1 cellular context compared by ENCODE assay signal in the genomic region with DNA sequence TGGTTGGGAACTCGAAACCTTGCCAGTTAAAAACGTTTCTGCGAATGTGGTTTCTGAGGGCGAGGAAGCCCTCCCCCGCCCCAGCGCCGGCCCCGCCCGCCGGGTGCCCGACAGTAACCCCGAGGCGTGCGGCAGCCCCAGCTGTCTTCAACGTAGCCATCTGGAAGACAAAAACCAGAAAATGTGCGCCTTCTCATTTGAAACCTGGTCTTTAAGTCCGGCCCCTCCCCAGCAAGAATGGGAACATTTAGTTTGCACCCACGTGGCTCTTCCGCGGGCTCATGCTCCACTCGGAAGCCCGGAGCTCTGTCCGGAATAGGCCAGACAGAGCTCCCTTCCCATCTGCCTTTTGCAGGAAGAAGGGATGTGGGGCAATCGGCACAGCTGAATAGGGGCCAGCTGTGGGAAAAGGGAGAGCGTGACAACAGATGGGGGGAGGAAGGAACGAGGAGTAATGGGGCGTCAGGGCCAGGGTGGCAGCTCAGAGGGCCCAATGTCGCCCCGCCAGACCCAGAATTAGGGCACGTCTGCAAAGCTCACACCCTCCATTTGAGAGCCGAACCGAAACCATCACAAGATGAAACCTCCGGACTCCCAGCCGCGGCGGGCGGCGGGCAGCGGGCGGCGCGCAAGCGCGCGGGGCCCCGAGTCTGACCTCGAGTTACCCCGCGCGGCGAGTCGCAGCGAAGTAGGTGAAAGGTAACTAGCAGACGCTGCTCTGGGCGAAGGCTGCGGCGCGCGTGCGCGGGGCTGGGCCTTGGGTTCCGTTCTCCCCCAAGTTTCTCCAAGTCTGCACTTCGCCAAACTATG.
A peak's percentile ranks its signal among the peaks of the same experiment; 100 is the strongest.
TF ChIP-seq lines count a peak whose summit lies in the region.

No MANE protein-coding gene starts in this region.

TF ChIP-seq in H1, 55 proteins besides CTCF, POLR2A, EP300 and RAD21 (continued from another document):
- peak; percentile 45; the same call in 1 of the 2 replicates for TF ChIP-seq CEBPB (IDR thresholded peaks at IDR 0.05; ENCODE audit: low read depth, low read length)
- TF ChIP-seq SP4 (IDR thresholded peaks at IDR 0.05; ENCODE audit: low read length): 0 out of 2 replicates have a peak, but pooled peaks have one; percentile 57
- no peak for TF ChIP-seq TEAD4 (IDR thresholded peaks at IDR 0.05; ENCODE audit: low read depth, low read length)
- TF ChIP-seq SIN3A (conservative IDR thresholded peaks at IDR 0.05 in 1 of 2, IDR thresholded peaks at IDR 0.05 in 1 of 2; ENCODE audit: low read depth in 1 of 2, low read length in 2 of 2): peak; percentile 6 to 64; a peak in 1 of 4 replicates
- TF ChIP-seq YY1 (IDR thresholded peaks at IDR 0.05; ENCODE audit: low read depth, low read length): peak; percentile 61
- 0 out of 2 replicates have a peak, but pooled peaks have one; percentile 23 for TF ChIP-seq SUZ12 (IDR thresholded peaks at IDR 0.05; ENCODE audit: low read length)
- no peak for TF ChIP-seq GABPA (IDR thresholded peaks at IDR 0.05; ENCODE audit: borderline replicate concordance, insufficient read depth, low read length)
- peak; percentile 51 for TF ChIP-seq KDM4A (IDR thresholded peaks at IDR 0.05; ENCODE audit: low read depth, low read length, severe bottlenecking)
- TF ChIP-seq PHF8 (conservative IDR thresholded peaks at IDR 0.05; ENCODE audit: low read depth, low read length): peak; percentile 48
- TF ChIP-seq TAF7 (optimal IDR thresholded peaks at IDR 0.05; ENCODE audit: borderline replicate concordance, low read depth, low read length): peak; percentile 40
- TF ChIP-seq RBBP5 (IDR thresholded peaks at IDR 0.05; ENCODE audit: borderline replicate concordance, low read depth, low read length): peak; percentile 86
- TF ChIP-seq, protein P1, sequence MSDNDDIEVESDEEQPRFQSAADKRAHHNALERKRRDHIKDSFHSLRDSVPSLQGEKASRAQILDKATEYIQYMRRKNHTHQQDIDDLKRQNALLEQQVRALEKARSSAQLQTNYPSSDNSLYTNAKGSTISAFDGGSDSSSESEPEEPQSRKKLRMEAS (IDR thresholded peaks at IDR 0.05): peak; percentile 63
- peak; percentile 7; the same call in 1 of the 2 replicates for TF ChIP-seq JUND (IDR thresholded peaks at IDR 0.05; ENCODE audit: low read length)
